Comparison of ENCODE assay signal across 22 cellular contexts in the genomic region with DNA sequence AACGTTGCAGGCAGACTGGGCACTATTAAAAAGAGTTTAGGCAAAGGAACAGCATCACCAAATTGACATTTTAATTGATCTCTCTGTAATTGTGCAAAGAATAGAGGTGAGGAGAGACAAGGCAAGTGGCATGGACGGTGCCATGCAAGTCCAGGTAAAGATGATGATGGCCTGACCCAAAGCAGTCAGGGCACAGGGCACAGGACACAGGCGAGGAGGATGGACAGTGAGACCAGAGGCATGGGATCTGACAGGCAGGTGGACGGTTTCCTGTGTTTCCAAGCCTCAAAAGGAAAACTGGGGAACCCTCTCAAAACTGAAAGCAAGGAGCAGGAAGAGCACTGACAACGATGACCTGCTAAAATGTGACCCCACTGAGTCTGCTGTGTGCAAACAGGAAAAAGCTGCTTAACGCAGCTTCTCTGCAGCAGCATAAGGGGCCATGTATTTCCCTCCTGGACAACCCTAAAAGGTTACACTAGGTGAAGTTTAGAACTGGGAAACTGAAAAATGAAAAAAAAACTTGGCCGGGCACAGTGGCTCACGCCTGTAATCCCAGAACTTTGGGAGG. TPM values are rescaled to one million over a fixed set of nuclear protein-coding genes. Genes with fewer than 3 reads are reported as not detected.
DNase-seq lines count a peak whose midpoint lies in the region; ATAC-seq and TF ChIP-seq lines count a peak whose summit lies in the region.
"Had no signal": no experiment of that assay in that cellular context is flagged by ENCODE, and none has a peak within 500 bp of the region (broad histone marks: within the 10 kb centered on the region; RNA-seq: fewer than 3 reads in every experiment).

No MANE protein-coding gene starts in this region.

- peak overlapping the region; percentile 3 for H3K4me3 Mint-ChIP-seq in activated naive CD8-positive, alpha-beta T cell treated with anti-CD3 and anti-CD28 coated beads, Interleukin-2, amount 10 ng/mL, durations not matched to agents 7 days and 5 days
- no peak overlapping the region for H3K4me3 Mint-ChIP-seq in activated naive CD8-positive, alpha-beta T cell treated with anti-CD3 and anti-CD28 coated beads for 36 hours
- H3K4me3 Mint-ChIP-seq: activated naive CD8-positive, alpha-beta T cell had no signal

- H3K27me3 ChIP-seq in tibial artery (no peaks in the 10 kb centered on the region), thyroid gland (no peaks in the 10 kb centered on the region)
- H3K27me3 ChIP-seq: cardiac muscle cell, ovary, uterus had no signal

- H3K4me3 ChIP-seq in choroid plexus epithelial cell (ENCODE audit: low read depth, low read length): no peak overlapping the region
- no peak overlapping the region for H3K4me3 ChIP-seq in tibial artery
- no peak overlapping the region for H3K4me3 ChIP-seq in thyroid gland (replicated peaks in 1 of 3)
- H3K4me3 ChIP-seq: cardiac muscle cell, ovary, uterus had no signal

- no peak for DNase-seq in activated naive CD8-positive, alpha-beta T cell treated with anti-CD3 and anti-CD28 coated beads, Interleukin-2, amount 10 ng/mL, durations not matched to agents 7 days and 5 days
- DNase-seq in activated naive CD8-positive, alpha-beta T cell treated with anti-CD3 and anti-CD28 coated beads for 36 hours: no peak
- DNase-seq in choroid plexus epithelial cell (ENCODE audit: low read depth) (peak; percentile 20), lung microvascular endothelial cell (ENCODE audit: low read depth in 2 of 2) (peak; percentile 61 to 76), tibial artery (no peak), mucosa of gallbladder (ENCODE audit: low spot score) (no peak), NCI-H345 treated with DMSO at 0.1 percent for 48 hours (lab: John Stamatoyannopoulos, UW; ENCODE audit: unreplicated experiment) (no peak), thyroid gland (no peak)
- DNase-seq: Calu3; glutamatergic neuron; MV-4-11; NCI-H2081; NCI-H69; ovary; PC-3; SK-N-SH; stimulated activated naive CD4-positive, alpha-beta T cell; uterus had no signal

- intact Hi-C loops in tibial artery (cut with DNase I; ENCODE audit: low total_unique reads): no loop called here
- intact Hi-C loops in thyroid gland (cut with DNase I): no loop called here

- peak overlapping the region; percentile 70 to 81 for H3K27ac ChIP-seq in tibial artery
- peak overlapping the region in 1 of 3 donors; percentile 37 for H3K27ac ChIP-seq in thyroid gland
- H3K27ac ChIP-seq: cardiac muscle cell, ovary, VCaP had no signal

- WGBS in thyroid gland, 2 donors: 63 to 80% methylated on average over 8 of the region's 8 CpGs

- H3K27me3 Mint-ChIP-seq in activated naive CD8-positive, alpha-beta T cell treated with anti-CD3 and anti-CD28 coated beads, Interleukin-2, amount 10 ng/mL, durations not matched to agents 7 days and 5 days: no peaks in the 10 kb centered on the region
- no peaks in the 10 kb centered on the region for H3K27me3 Mint-ChIP-seq in activated naive CD8-positive, alpha-beta T cell treated with anti-CD3 and anti-CD28 coated beads for 36 hours
- H3K27me3 Mint-ChIP-seq: activated naive CD8-positive, alpha-beta T cell; IgD-negative memory B cell had no signal

- H3K9me3 ChIP-seq in tibial artery (no peaks in the 10 kb centered on the region), thyroid gland (no peaks in the 10 kb centered on the region)
- H3K9me3 ChIP-seq: ovary, SK-N-SH, uterus had no signal

- TF ChIP-seq CTCF in choroid plexus epithelial cell (conservative IDR thresholded peaks at IDR 0.05; ENCODE audit: low read depth, low read length) (no peak), tibial artery (IDR thresholded peaks at IDR 0.05) (no peak), thyroid gland (IDR thresholded peaks at IDR 0.05) (no peak)

- H3K27ac Mint-ChIP-seq in activated naive CD8-positive, alpha-beta T cell treated with anti-CD3 and anti-CD28 coated beads, Interleukin-2, amount 10 ng/mL, durations not matched to agents 7 days and 5 days: peak overlapping the region; percentile 57
- no peak overlapping the region for H3K27ac Mint-ChIP-seq in activated naive CD8-positive, alpha-beta T cell treated with anti-CD3 and anti-CD28 coated beads for 36 hours
- H3K27ac Mint-ChIP-seq: activated naive CD8-positive, alpha-beta T cell; IgD-negative memory B cell had no signal

- ATAC-seq in activated naive CD8-positive, alpha-beta T cell treated with anti-CD3 and anti-CD28 coated beads, Interleukin-2, amount 10 ng/mL, durations not matched to agents 7 days and 5 days (ENCODE audit: low read depth): no peak
- ATAC-seq: PC-3 had no signal

- H3K36me3 ChIP-seq in tibial artery (peaks cover 11 to 40% (median 14%) of the 10 kb centered on the region in 3 donors), thyroid gland (peaks cover 3 to 12% of the 10 kb centered on the region in 2 donors)
- H3K36me3 ChIP-seq: ovary, uterus had no signal

- no peak for TF ChIP-seq POLR2A in thyroid gland (IDR thresholded peaks at IDR 0.05)

- no peaks in the 10 kb centered on the region for H3K9me3 Mint-ChIP-seq in activated naive CD8-positive, alpha-beta T cell treated with anti-CD3 and anti-CD28 coated beads, Interleukin-2, amount 10 ng/mL, durations not matched to agents 7 days and 5 days
- H3K9me3 Mint-ChIP-seq in activated naive CD8-positive, alpha-beta T cell treated with anti-CD3 and anti-CD28 coated beads for 36 hours: no peaks in the 10 kb centered on the region
- H3K9me3 Mint-ChIP-seq: IgD-negative memory B cell had no signal

- POLR2A ChIA-PET in activated naive CD8-positive, alpha-beta T cell treated with anti-CD3 and anti-CD28 coated beads, Interleukin-2, amount 10 ng/mL, durations not matched to agents 7 days and 5 days (lab: Charles Lee): no interaction called here

- H3K4me1 ChIP-seq in tibial artery (peaks cover 0 to 86% (median 25%) of the 10 kb centered on the region in 4 donors), thyroid gland (peaks cover 18 to 21% of the 10 kb centered on the region in 2 donors)

- H3K36me3 Mint-ChIP-seq in activated naive CD8-positive, alpha-beta T cell treated with anti-CD3 and anti-CD28 coated beads, Interleukin-2, amount 10 ng/mL, durations not matched to agents 7 days and 5 days: peaks cover 17% of the 10 kb centered on the region
- peaks cover 13% of the 10 kb centered on the region for H3K36me3 Mint-ChIP-seq in activated naive CD8-positive, alpha-beta T cell treated with anti-CD3 and anti-CD28 coated beads for 36 hours

- H3K4me1 Mint-ChIP-seq in activated naive CD8-positive, alpha-beta T cell treated with anti-CD3 and anti-CD28 coated beads, Interleukin-2, amount 10 ng/mL, durations not matched to agents 7 days and 5 days: peaks cover 11% of the 10 kb centered on the region
- H3K4me1 Mint-ChIP-seq in activated naive CD8-positive, alpha-beta T cell treated with anti-CD3 and anti-CD28 coated beads for 36 hours: peaks cover 13% of the 10 kb centered on the region

RNA-seq across cellular contexts. Expression of a gene that starts 50.9 kb away (rescaled TPM):
- total RNA-seq in activated naive CD8-positive, alpha-beta T cell treated with anti-CD3 and anti-CD28 coated beads, Interleukin-2, amount 10 ng/mL, durations not matched to agents 7 days and 5 days: 10 to 100 TPM; 61.2 to 61.5 TPM
- 10 to 100 TPM; 32.4 to 33.9 TPM for total RNA-seq in activated naive CD8-positive, alpha-beta T cell treated with anti-CD3 and anti-CD28 coated beads for 36 hours
- 20.7 and 29.2 TPM in 2 replicates for total RNA-seq in lung microvascular endothelial cell
- 71.6 TPM for total RNA-seq in mucosa of gallbladder
- 100 to 1,000 TPM; 118 to 189 (median 143) TPM for total RNA-seq in thyroid gland

Comparison
In these comparisons a context has a peak if more than half of its experiments do, and no peak if none do; other contexts are left out.
1. DNase-seq: peak in choroid plexus epithelial cell (single experiment) and lung microvascular endothelial cell (2 of 2); none in activated naive CD8-positive, alpha-beta T cell treated with anti-CD3 and anti-CD28 coated beads, Interleukin-2, amount 10 ng/mL, durations not matched to agents 7 days and 5 days (single experiment), activated naive CD8-positive, alpha-beta T cell treated with anti-CD3 and anti-CD28 coated beads for 36 hours (single experiment), tibial artery (0 of 2), mucosa of gallbladder (single experiment), NCI-H345 treated with DMSO at 0.1 percent for 48 hours (single experiment) and thyroid gland (0 of 2).